In genomic region chr5:145110826-145111225, GRCh38 we compare ENCODE assay signal across 16 cellular contexts.
DNase-seq lines count a peak whose midpoint lies in the region; ATAC-seq and TF ChIP-seq lines count a peak whose summit lies in the region.
"Had no signal": no experiment of that assay in that cellular context is flagged by ENCODE, and none has a peak within 500 bp of the region (broad histone marks: within the 10 kb centered on the region; RNA-seq: fewer than 3 reads in every experiment).

No MANE protein-coding gene starts in this region.

- H4K8ac ChIP-seq in IMR-90 (ENCODE audit: low read depth in 2 of 2, low read length in 2 of 2), result no peak overlapping the region

- no peak overlapping the region for H3K4me3 Mint-ChIP-seq in activated naive CD8-positive, alpha-beta T cell treated with anti-CD3 and anti-CD28 coated beads for 36 hours
- H3K4me3 Mint-ChIP-seq: CD8-positive, alpha-beta memory T cell had no signal

- no peak for TF ChIP-seq POLR2A in IMR-90 (IDR thresholded peaks at IDR 0.05; ENCODE audit: low read depth, low read length)

- no peaks in the 10 kb centered on the region for H3K27me3 Mint-ChIP-seq in activated naive CD8-positive, alpha-beta T cell treated with anti-CD3 and anti-CD28 coated beads for 36 hours
- H3K27me3 Mint-ChIP-seq: CD8-positive, alpha-beta memory T cell had no signal

- H3K9me3 Mint-ChIP-seq in activated naive CD8-positive, alpha-beta T cell treated with anti-CD3 and anti-CD28 coated beads for 36 hours, result peaks cover 6% of the 10 kb centered on the region

- H2AK5ac ChIP-seq in IMR-90 (ENCODE audit: low read depth, low read length), result no peak overlapping the region

- H3K27ac ChIP-seq in IMR-90 (ENCODE audit: insufficient read depth, low read length), result no peak overlapping the region
- H3K27ac ChIP-seq: A549, BLaER1 had no signal

- ATAC-seq in IMR-90 (ENCODE audit: low read depth) (peak; percentile 83), GM19023 (IDR thresholded peaks at IDR 0.05; ENCODE audit: unreplicated experiment) (no peak)
- ATAC-seq: A549, GM12878, HepG2 had no signal

- H3K27me3 ChIP-seq in IMR-90 (ENCODE audit: control insufficient read depth, insufficient read depth, low read length), result no peaks in the 10 kb centered on the region
- H3K27me3 ChIP-seq: BLaER1 had no signal

- H4K20me1 ChIP-seq in IMR-90 (ENCODE audit: insufficient read depth, low read length), result no peaks in the 10 kb centered on the region
- H4K20me1 ChIP-seq: BLaER1 had no signal

- H3K9ac ChIP-seq in IMR-90 (ENCODE audit: low read depth, low read length), result no peak overlapping the region
- H3K9ac ChIP-seq: BLaER1 had no signal

- H3K4me2 ChIP-seq in IMR-90 (ENCODE audit: low read depth, low read length), result no peak overlapping the region
- H3K4me2 ChIP-seq: A549, BLaER1 had no signal

- H3K27ac Mint-ChIP-seq in activated naive CD8-positive, alpha-beta T cell treated with anti-CD3 and anti-CD28 coated beads for 36 hours, result no peak overlapping the region
- H3K27ac Mint-ChIP-seq: CD8-positive, alpha-beta memory T cell had no signal

- no peak overlapping the region for H2BK20ac ChIP-seq in IMR-90 (ENCODE audit: low read depth, low read length)

- H3K4me1 Mint-ChIP-seq in activated naive CD8-positive, alpha-beta T cell treated with anti-CD3 and anti-CD28 coated beads for 36 hours, result no peaks in the 10 kb centered on the region
- H3K4me1 Mint-ChIP-seq: CD8-positive, alpha-beta memory T cell had no signal

- TF ChIP-seq CTCF in IMR-90 (conservative IDR thresholded peaks at IDR 0.05; ENCODE audit: low read depth, low read length) (no peak), choroid plexus epithelial cell (conservative IDR thresholded peaks at IDR 0.05; ENCODE audit: low read depth, low read length) (no peak)

- BruUV-seq in IMR-90 (replicated peaks; lab: Mats Ljungman, UMichigan), result no TSS peak

- POLR2A ChIA-PET in IMR-90 (lab: Charles Lee; ENCODE audit: unreplicated experiment), result no interaction called here

- H3K18ac ChIP-seq in IMR-90 (ENCODE audit: low read depth, low read length), result no peak overlapping the region

- dilution Hi-C loops in IMR-90 (cut with HindIII; ENCODE audit: low sequenced_read_pairs, unreplicated experiment), result no loop called here

- H3K4ac ChIP-seq in IMR-90 (ENCODE audit: low read depth, low read length), result no peak overlapping the region

- no peaks in the 10 kb centered on the region for H3K36me3 Mint-ChIP-seq in activated naive CD8-positive, alpha-beta T cell treated with anti-CD3 and anti-CD28 coated beads for 36 hours
- H3K36me3 Mint-ChIP-seq: CD8-positive, alpha-beta memory T cell had no signal

- intact Hi-C loops in IMR-90 (cut with micrococcal nuclease), result no loop called here

- H2AK9ac ChIP-seq in IMR-90 (replicated peaks; ENCODE audit: low read depth, low read length, poor library complexity), result no peak overlapping the region

- H4K91ac ChIP-seq in IMR-90 (ENCODE audit: insufficient read depth, low read depth, low read length), result no peak overlapping the region

- CTCF ChIA-PET in IMR-90 (lab: Yijun Ruan, JAX), result no interaction called here

- no peak overlapping the region for H3K23ac ChIP-seq in IMR-90 (ENCODE audit: low read depth, low read length)

- H4K5ac ChIP-seq in IMR-90 (ENCODE audit: low read depth, low read length), result no peak overlapping the region

- peak; percentile 16 for DNase-seq in IMR-90
- peak; percentile 18 for DNase-seq in choroid plexus epithelial cell (ENCODE audit: low read depth)
- peak; percentile 8 for DNase-seq in iris pigment epithelial cell (ENCODE audit: low read depth)
- no peak for DNase-seq in NCI-H2029 treated with DMSO at 0.1 percent for 48 hours (lab: John Stamatoyannopoulos, UW)
- no peak for DNase-seq in activated naive CD8-positive, alpha-beta T cell treated with anti-CD3 and anti-CD28 coated beads for 36 hours
- DNase-seq in NCI-H69 (lab: John Stamatoyannopoulos, UW), result no peak
- DNase-seq: AML-193; Caco-2; CD8-positive, alpha-beta memory T cell; DMS53 had no signal

- no peaks in the 10 kb centered on the region for H3K9me1 ChIP-seq in IMR-90 (ENCODE audit: insufficient read depth, low read length)

- no peak overlapping the region for H2BK15ac ChIP-seq in IMR-90 (ENCODE audit: low read depth, low read length)

- no peak for TF ChIP-seq RAD21 in IMR-90 (IDR thresholded peaks at IDR 0.05; ENCODE audit: low read length)

- in situ Hi-C loops in IMR-90 (cut with MboI; ENCODE audit: low sequenced_read_pairs), result no loop called here

- H2BK5ac ChIP-seq in IMR-90 (ENCODE audit: low read depth, low read length, poor library complexity, severe bottlenecking), result no peak overlapping the region

- no peak overlapping the region for H3K14ac ChIP-seq in IMR-90 (replicated peaks; ENCODE audit: low read depth, low read length)

- H3K4me3 ChIP-seq in IMR-90 (ENCODE audit: insufficient read depth, low read depth, low read length) (no peak overlapping the region), choroid plexus epithelial cell (ENCODE audit: low read depth, low read length) (no peak overlapping the region)
- H3K4me3 ChIP-seq: A549, BLaER1, GM12878, HAP-1 had no signal

- no peaks in the 10 kb centered on the region for H3K79me1 ChIP-seq in IMR-90 (ENCODE audit: low read depth in 1 of 2, low read length in 2 of 2)

- H3K56ac ChIP-seq in IMR-90 (ENCODE audit: extremely low read depth, insufficient read depth, low read length), result no peak overlapping the region

- H2AFZ ChIP-seq in IMR-90 (replicated peaks; ENCODE audit: low read length, poor library complexity), result no peak overlapping the region

- H2BK120ac ChIP-seq in IMR-90 (ENCODE audit: low read depth, low read length), result no peak overlapping the region

- no peaks in the 10 kb centered on the region for H3K36me3 ChIP-seq in IMR-90 (ENCODE audit: control insufficient read depth, insufficient read depth, low read length)
- H3K36me3 ChIP-seq: BLaER1, HAP-1 had no signal

- H3K9me3 ChIP-seq in IMR-90 (ENCODE audit: control insufficient read depth, insufficient read depth, low read length), result no peaks in the 10 kb centered on the region
- H3K9me3 ChIP-seq: A549, BLaER1, Caco-2, HAP-1 had no signal

- peaks cover 5% of the 10 kb centered on the region for H3K4me1 ChIP-seq in IMR-90 (ENCODE audit: control insufficient read depth, insufficient read depth, low read length)
- H3K4me1 ChIP-seq: A549, BLaER1, Caco-2, HAP-1 had no signal

TF ChIP-seq in IMR-90, 13 proteins besides CTCF, POLR2A, EP300 and RAD21:
- TF ChIP-seq NFE2L2 (IDR thresholded peaks at IDR 0.05; ENCODE audit: low read depth, low read length) (no peak), FOS (IDR thresholded peaks at IDR 0.05; ENCODE audit: low read depth, low read length) (no peak), BHLHE40 (IDR thresholded peaks at IDR 0.05; ENCODE audit: low read depth, low read length) (peak; percentile 48; the same call in 1 of the 2 replicates), MAFK (IDR thresholded peaks at IDR 0.05; ENCODE audit: low read depth, low read length) (no peak), ELK1 (IDR thresholded peaks at IDR 0.05; ENCODE audit: borderline replicate concordance, low read depth, low read length) (no peak)

Comparison
In these comparisons a context has a peak if more than half of its experiments do, and no peak if none do; other contexts are left out.
1. DNase-seq: peak in IMR-90 (single experiment), choroid plexus epithelial cell (single experiment) and iris pigment epithelial cell (single experiment); none in NCI-H2029 treated with DMSO at 0.1 percent for 48 hours (single experiment), activated naive CD8-positive, alpha-beta T cell treated with anti-CD3 and anti-CD28 coated beads for 36 hours (single experiment) and NCI-H69 (single experiment).